In genomic region chr11:106917973-106918372, GRCh38 we compare ENCODE assay signal across 8 cellular contexts.
DNase-seq lines count a peak whose midpoint lies in the region; ATAC-seq, FAIRE-seq and TF ChIP-seq lines count a peak whose summit lies in the region.

No MANE protein-coding gene starts in this region.

- 0% methylated on average over 2 of the region's 2 CpGs for WGBS in K562 (ENCODE audit: insufficient coverage, low coverage, missing lambda C conversion rate)
- WGBS in sigmoid colon, 2 donors: 75 to 81% methylated on average over 2 of the region's 2 CpGs

- no peak for TF ChIP-seq EP300 in K562 (IDR thresholded peaks at IDR 0.05; ENCODE audit: low read length)
- TF ChIP-seq EP300 in sigmoid colon (IDR thresholded peaks at IDR 0.05): no peak

- intact Hi-C loops in A673 (cut with micrococcal nuclease; ENCODE audit: unreplicated experiment): loop anchor here (5.0 kb wide), 1 partner anchor 39 kb away; no protein-coding TSS in a partner anchor
- intact Hi-C loops in K562 (cut with micrococcal nuclease): no loop called here
- intact Hi-C loops in sigmoid colon (cut with DNase I): no loop called here

- no peak overlapping the region for H3K4me2 ChIP-seq in K562 (ENCODE audit: insufficient read depth, low read length)

- H3K27ac ChIP-seq in A673 (ENCODE audit: low read depth, low read length, poor library complexity, severe bottlenecking) (no peak overlapping the region), K562 (ENCODE audit: extremely low read depth, low read depth, low read length) (no peak overlapping the region), sigmoid colon (no peak overlapping the region)

- H3K36me3 ChIP-seq in A673 (ENCODE audit: insufficient read depth, low read length, poor library complexity, severe bottlenecking) (no peaks in the 10 kb centered on the region), K562 (ENCODE audit: control insufficient read depth, insufficient read depth, low read length) (no peaks in the 10 kb centered on the region), sigmoid colon (no peaks in the 10 kb centered on the region)

- H3K4me3 ChIP-seq in A673 (ENCODE audit: low read depth, low read length, poor library complexity, severe bottlenecking) (no peak overlapping the region), K562 (no peak overlapping the region), sigmoid colon (no peak overlapping the region)

- H4K20me1 ChIP-seq in K562 (replicated peaks; ENCODE audit: control insufficient read depth, insufficient read depth, low read length): no peaks in the 10 kb centered on the region

- H3K9ac ChIP-seq in K562 (ENCODE audit: insufficient read depth in 1 of 2, low read depth in 2 of 2, low read length in 2 of 2): no peak overlapping the region

- no peak for FAIRE-seq in K562 (lab: Jason Lieb, UNC)

- TF ChIP-seq RAD21 in K562 (CRISPR knock-in tag; conservative IDR thresholded peaks at IDR 0.05 in 1 of 2, IDR thresholded peaks at IDR 0.05 in 1 of 2): no peak

- peak; percentile 74 for TF ChIP-seq CTCF in A673 (conservative IDR thresholded peaks at IDR 0.05; ENCODE audit: low read depth, low read length)
- peak; percentile 5 to 24 (median 15); a peak in 1 of 6 replicates for TF ChIP-seq CTCF in K562 (IDR thresholded peaks at IDR 0.05 in 2 of 3, conservative IDR thresholded peaks at IDR 0.05 in 1 of 3; ENCODE audit: insufficient read depth in 2 of 3, low read depth in 1 of 3, low read length in 3 of 3)
- no peak for TF ChIP-seq CTCF in sigmoid colon (IDR thresholded peaks at IDR 0.05)

- H2AFZ ChIP-seq in K562 (ENCODE audit: low read depth, low read length): no peak overlapping the region

- ATAC-seq in GM18505 (IDR thresholded peaks at IDR 0.05; ENCODE audit: unreplicated experiment): peak; percentile 83
- peak; percentile 98 for ATAC-seq in HG03103 (IDR thresholded peaks at IDR 0.05; ENCODE audit: low read depth, unreplicated experiment)
- ATAC-seq in K562: 0 out of 3 replicates have a peak, but pooled peaks have one; percentile 52

- POLR2A ChIA-PET in A673 (lab: Charles Lee; ENCODE audit: low non-redundant PET): interaction anchor here (0.5 kb wide), 1 partner anchor 28 kb away, joined by 4 read pairs; no protein-coding TSS in a partner anchor
- POLR2A ChIA-PET in K562 (lab: Yijun Ruan, JAX): no interaction called here

- no TSS peak for BruUV-seq in A673 (replicated peaks; lab: Mats Ljungman, UMichigan)
- BruUV-seq in K562 (replicated peaks; lab: Mats Ljungman, UMichigan): no TSS peak

- TF ChIP-seq POLR2A in GM18505 (IDR thresholded peaks at IDR 0.05; ENCODE audit: borderline replicate concordance, extremely low read depth, insufficient read depth, insufficient read length): no peak
- no peak for TF ChIP-seq POLR2A in K562 (conservative IDR thresholded peaks at IDR 0.05)
- no peak for TF ChIP-seq POLR2A in sigmoid colon (IDR thresholded peaks at IDR 0.05)

- H3K9me1 ChIP-seq in K562 (ENCODE audit: control insufficient read depth, insufficient read depth, low read length): no peaks in the 10 kb centered on the region

- H3K79me2 ChIP-seq in K562 (ENCODE audit: control insufficient read depth, insufficient read depth, low read length): no peaks in the 10 kb centered on the region

- CTCF ChIA-PET in A673 (lab: Charles Lee): no interaction called here
- CTCF ChIA-PET in K562 (lab: Yijun Ruan, JAX; ENCODE audit: low intra/inter-chr PET ratio): no interaction called here

- no peaks in the 10 kb centered on the region for H3K27me3 ChIP-seq in A673 (replicated peaks; ENCODE audit: insufficient read depth, low read depth, low read length, poor library complexity)
- H3K27me3 ChIP-seq in K562 (ENCODE audit: control insufficient read depth in 2 of 2, insufficient read depth in 2 of 2, low read length in 2 of 2): no peaks in the 10 kb centered on the region
- no peaks in the 10 kb centered on the region for H3K27me3 ChIP-seq in sigmoid colon

- H3K9me3 ChIP-seq in A673 (ENCODE audit: low read depth, low read length, poor library complexity, severe bottlenecking) (peaks cover 4% of the 10 kb centered on the region), K562 (replicated peaks; ENCODE audit: control insufficient read depth, insufficient read depth, low read depth, low read length) (peaks cover 2% of the 10 kb centered on the region; the same call in 1 of the 2 replicates), sigmoid colon (peaks cover 0 to 4% (median 0%) of the 10 kb centered on the region in 4 donors)

- DNase-seq in A673 (ENCODE audit: low spot score) (peak; percentile 63), K562 (ENCODE audit: extremely low read depth in 1 of 4, low spot score in 3 of 4) (peak; percentile 11 to 44 (median 26)), HPDE6-E6E7 (ENCODE audit: extremely low spot score) (no peak), sigmoid colon (no peak), DMS79 (lab: John Stamatoyannopoulos, UW) (no peak), NCI-H2029 treated with DMSO at 0.1 percent for 48 hours (lab: John Stamatoyannopoulos, UW) (no peak)

- in situ Hi-C loops in K562 (cut with MboI): no loop called here

- peaks cover 14% of the 10 kb centered on the region for H3K4me1 ChIP-seq in A673 (ENCODE audit: insufficient read depth, low read length, poor library complexity, severe bottlenecking)
- H3K4me1 ChIP-seq in K562 (replicated peaks in 1 of 2; ENCODE audit: control insufficient read depth in 2 of 2, insufficient read depth in 2 of 2, low read length in 2 of 2): no peaks in the 10 kb centered on the region
- H3K4me1 ChIP-seq in sigmoid colon: no peaks in the 10 kb centered on the region

TF ChIP-seq in K562, 482 proteins besides CTCF, POLR2A, EP300 and RAD21 (continues in another document):
- no peak for TF ChIP-seq ZNF384 (IDR thresholded peaks at IDR 0.05; ENCODE audit: low read depth, low read length)
- TF ChIP-seq NR0B1 (IDR thresholded peaks at IDR 0.05; ENCODE audit: partially characterized antibody): no peak
- TF ChIP-seq NCOA4 (IDR thresholded peaks at IDR 0.05; ENCODE audit: partially characterized antibody): no peak
- TF ChIP-seq JUN (IDR thresholded peaks at IDR 0.05; ENCODE audit: borderline replicate concordance, low read depth, low read length): no peak
- no peak for TF ChIP-seq JUN (CRISPR knock-in tag; IDR thresholded peaks at IDR 0.05; ENCODE audit: borderline replicate concordance)
- no peak for TF ChIP-seq PKNOX1 (IDR thresholded peaks at IDR 0.05)

Comparison
In these comparisons a context has a peak if more than half of its experiments do, and no peak if none do; other contexts are left out.
1. DNase-seq: peak in A673 (single experiment) and K562 (4 of 4); none in HPDE6-E6E7 (single experiment), sigmoid colon (single experiment), DMS79 (single experiment) and NCI-H2029 treated with DMSO at 0.1 percent for 48 hours (single experiment).
2. CTCF ChIP-seq: peak in A673 (single experiment) and K562 (3 of 3); none in sigmoid colon (0 of 4).
3. Peak in every context shown above with its lines, with median percentiles within 50 percentile points of each other: ATAC-seq.